8 cellular contexts compared by ENCODE assay signal in the genomic region with DNA sequence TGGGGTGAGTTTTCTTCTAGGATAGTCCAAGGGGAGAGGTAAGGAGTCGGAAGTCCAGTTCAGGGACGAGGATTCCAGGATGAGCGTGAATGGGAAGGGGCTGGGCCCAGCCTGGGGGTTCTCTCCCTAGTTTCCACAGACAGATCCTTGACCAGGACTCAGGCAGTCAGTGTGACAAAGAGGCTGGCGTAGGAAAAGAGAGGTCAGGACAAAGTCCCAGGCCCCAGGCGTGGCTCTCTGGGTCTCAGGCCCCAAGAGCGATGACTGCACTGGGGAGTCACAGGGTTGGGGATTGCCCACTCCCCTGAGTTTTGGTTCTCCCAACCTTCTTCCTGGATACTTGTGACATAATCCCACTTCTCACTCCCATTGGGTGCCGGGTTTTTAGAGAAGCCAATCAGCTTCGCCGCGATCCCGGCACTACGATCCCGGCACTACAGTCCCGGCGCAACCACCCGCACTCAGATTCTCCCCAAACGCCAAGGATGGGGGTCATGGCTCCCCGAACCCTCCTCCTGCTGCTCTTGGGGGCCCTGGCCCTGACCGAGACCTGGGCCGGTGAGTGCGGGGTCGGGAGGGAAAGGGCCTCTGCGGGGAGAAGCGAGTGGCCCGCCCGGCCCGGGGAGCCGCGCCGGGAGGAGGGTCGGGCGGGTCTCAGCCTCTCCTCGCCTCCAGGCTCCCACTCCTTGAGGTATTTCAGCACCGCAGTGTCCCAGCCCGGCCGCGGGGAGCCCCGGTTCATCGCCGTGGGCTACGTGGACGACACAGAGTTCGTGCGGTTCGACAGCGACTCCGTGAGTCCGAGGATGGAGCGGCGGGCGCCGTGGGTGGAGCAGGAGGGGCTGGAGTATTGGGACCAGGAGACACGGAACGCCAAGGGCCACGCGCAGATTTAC. TPM values are rescaled to one million over a fixed set of nuclear protein-coding genes. Genes with fewer than 3 reads are reported as not detected.
DNase-seq lines count a peak whose midpoint lies in the region; ATAC-seq and TF ChIP-seq lines count a peak whose summit lies in the region.

No MANE protein-coding gene starts in this region.

- H3K36me3 Mint-ChIP-seq in chondrocyte (ENCODE audit: low read depth) = peaks cover 8% of the 10 kb centered on the region

- peak overlapping the region; percentile 71 for H3K4me3 ChIP-seq in kidney epithelial cell (ENCODE audit: low read depth, low read length)

- no peaks in the 10 kb centered on the region for H3K27me3 ChIP-seq in kidney epithelial cell (ENCODE audit: control insufficient read depth, insufficient read depth, low read length)

- TF ChIP-seq CTCF in GM12874 (IDR thresholded peaks at IDR 0.05; ENCODE audit: insufficient read depth, low read depth, low read length) = peak; percentile 38
- peak; percentile 78 for TF ChIP-seq CTCF in chondrocyte (IDR thresholded peaks at IDR 0.05)
- TF ChIP-seq CTCF in kidney epithelial cell (IDR thresholded peaks at IDR 0.05; ENCODE audit: insufficient read depth, low read length, poor library complexity, severe bottlenecking) = peak; percentile 36

- H3K36me3 ChIP-seq in kidney epithelial cell (ENCODE audit: control insufficient read depth, insufficient read depth, low read length) = no peaks in the 10 kb centered on the region

- H3K4me3 Mint-ChIP-seq in chondrocyte (ENCODE audit: unreplicated experiment) = peak overlapping the region; percentile 81

- H3K27me3 Mint-ChIP-seq in chondrocyte (ENCODE audit: low read depth) = no peaks in the 10 kb centered on the region

- ATAC-seq in HG02623 (IDR thresholded peaks at IDR 0.05; ENCODE audit: unreplicated experiment) = peak; percentile 72

- DNase-seq in NCI-H1930 (lab: John Stamatoyannopoulos, UW) (peak; percentile 53 to 75), chondrocyte (ENCODE audit: low spot score) (peak; percentile 90), kidney epithelial cell (ENCODE audit: low read depth) (peak; percentile 42), GF-D8 (lab: John Stamatoyannopoulos, UW) (no peak)
- DNase-seq in activated CD4-positive, CD25-positive, alpha-beta regulatory T cell treated with anti-CD3 and anti-CD28 coated beads, Interleukin-2, amount 50 U/mL, for 72 hours = peak; percentile 69
- peak; percentile 74 for DNase-seq in stimulated activated CD4-positive, alpha-beta T cell treated with anti-CD3 and anti-CD28 coated beads, Interleukin-15, amount 100 ng/mL, for 24 hours

- H3K4me1 Mint-ChIP-seq in chondrocyte (ENCODE audit: low read depth) = peaks cover 46% of the 10 kb centered on the region

- H3K27ac Mint-ChIP-seq in chondrocyte (ENCODE audit: unreplicated experiment) = peak overlapping the region; percentile 88

- peaks cover 3% of the 10 kb centered on the region for H3K9me3 Mint-ChIP-seq in chondrocyte (ENCODE audit: low read depth)

RNA-seq across cellular contexts. Expression of a gene that starts 46.2 kb away (rescaled TPM):
- total RNA-seq in chondrocyte = 36.1 to 37.6 TPM (median 36.7 TPM) in 3 replicates
- total RNA-seq in kidney epithelial cell = 40.3 and 42.0 TPM in 2 replicates
